In the genomic region with DNA sequence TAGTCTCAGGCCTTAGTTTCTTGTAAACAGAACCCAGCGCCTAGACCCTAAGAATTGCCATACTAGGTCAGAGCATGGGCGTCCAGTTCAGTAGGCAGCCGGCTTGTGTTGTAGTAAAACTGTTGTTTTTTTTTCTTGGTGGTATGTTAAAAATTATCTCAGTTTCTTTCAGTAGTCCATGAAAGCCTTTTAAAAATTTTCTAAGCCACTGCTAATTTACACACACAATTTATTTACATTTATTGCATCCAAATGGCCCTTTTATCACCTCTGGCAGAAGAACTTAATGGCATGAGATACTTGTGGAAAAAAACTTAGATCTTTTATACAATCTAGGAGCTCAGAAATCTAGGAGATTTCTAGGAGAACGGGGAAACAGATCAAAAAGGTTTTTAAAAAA, we compare ENCODE assay signal across 8 cellular contexts. TPM values are rescaled to one million over a fixed set of nuclear protein-coding genes. Genes with fewer than 3 reads are reported as not detected.
DNase-seq lines count a peak whose midpoint lies in the region; FAIRE-seq and TF ChIP-seq lines count a peak whose summit lies in the region.

No MANE protein-coding gene starts in this region.

- H3K36me3 ChIP-seq in ACC112 (ENCODE audit: insufficient read depth, low read length) (no peaks in the 10 kb centered on the region), KMS-11 (ENCODE audit: insufficient read depth) (no peaks in the 10 kb centered on the region)

- H3K27ac ChIP-seq in ACC112 (ENCODE audit: low read depth, low read length): no peak overlapping the region
- H3K27ac ChIP-seq in KMS-11: no peak overlapping the region
- H3K27ac ChIP-seq in coronary artery: peak overlapping the region; percentile 98 to 99

- H3K27me3 ChIP-seq in ACC112 (ENCODE audit: insufficient read depth, low read length): no peaks in the 10 kb centered on the region
- H3K27me3 ChIP-seq in KMS-11 (ENCODE audit: insufficient read depth, low read depth): no peaks in the 10 kb centered on the region

- DNase-seq in coronary artery (ENCODE audit: low spot score): no peak
- peak; percentile 18 for DNase-seq in myocyte (ENCODE audit: low read depth)
- no peak for DNase-seq in urothelium cell line (ENCODE audit: low spot score)
- no peak for DNase-seq in islet precursor cell
- no peak for DNase-seq in GM19238 (ENCODE audit: insufficient read length, low spot score)
- DNase-seq in activated CD4-positive, alpha-beta T cell treated with anti-CD3 and anti-CD28 coated beads, Interleukin-2, amount 50 U/mL, for 48 hours: no peak

- H3K9ac ChIP-seq in KMS-11: peak overlapping the region; percentile 45; the same call in 1 of the 2 replicates

- H2AFZ ChIP-seq in ACC112 (ENCODE audit: low read length, unreplicated experiment) (peak overlapping the region; percentile 81), KMS-11 (ENCODE audit: low read depth) (peak overlapping the region; percentile 98)

- peaks cover 33% of the 10 kb centered on the region for H3K4me1 ChIP-seq in ACC112 (ENCODE audit: control insufficient read depth, insufficient read depth, low read length, unreplicated experiment)
- peaks cover 12% of the 10 kb centered on the region for H3K4me1 ChIP-seq in KMS-11 (ENCODE audit: low read depth, poor library complexity, severe bottlenecking)

- TF ChIP-seq CTCF in KMS-11 (conservative IDR thresholded peaks at IDR 0.05; ENCODE audit: low read depth, low read length) (no peak), coronary artery (IDR thresholded peaks at IDR 0.05) (no peak)

- H4K20me1 ChIP-seq in KMS-11 (ENCODE audit: insufficient read depth): no peaks in the 10 kb centered on the region

- H3K79me2 ChIP-seq in ACC112 (ENCODE audit: control insufficient read depth, insufficient read depth, low read length, unreplicated experiment): peaks cover 51% of the 10 kb centered on the region
- H3K79me2 ChIP-seq in KMS-11 (ENCODE audit: insufficient read depth, low read depth): no peaks in the 10 kb centered on the region

- H3K4me3 ChIP-seq in ACC112 (ENCODE audit: low read depth, low read length) (peak overlapping the region; percentile 95), KMS-11 (IDR thresholded peaks at IDR 0.05; ENCODE audit: insufficient read depth, low read depth, low read length) (no peak overlapping the region), coronary artery (peak overlapping the region; percentile 99)

- no peak for FAIRE-seq in urothelium cell line (lab: Jason Lieb, UNC)

- peak overlapping the region; percentile 96 for H3K4me2 ChIP-seq in KMS-11

RNA-seq across cellular contexts. Expression of gene PPP2R3A, which starts 1.3 kb away (rescaled TPM):
- total RNA-seq in myocyte: 15.5 and 21.6 TPM in 2 replicates
- polyA plus RNA-seq in myocyte (2012): 6.0 TPM

Comparison
In these comparisons a context has a peak if more than half of its experiments do, and no peak if none do; other contexts are left out.
1. H3K27ac ChIP-seq: peak in coronary artery (2 of 2); none in ACC112 (single experiment) and KMS-11 (single experiment).